In the genomic region with DNA sequence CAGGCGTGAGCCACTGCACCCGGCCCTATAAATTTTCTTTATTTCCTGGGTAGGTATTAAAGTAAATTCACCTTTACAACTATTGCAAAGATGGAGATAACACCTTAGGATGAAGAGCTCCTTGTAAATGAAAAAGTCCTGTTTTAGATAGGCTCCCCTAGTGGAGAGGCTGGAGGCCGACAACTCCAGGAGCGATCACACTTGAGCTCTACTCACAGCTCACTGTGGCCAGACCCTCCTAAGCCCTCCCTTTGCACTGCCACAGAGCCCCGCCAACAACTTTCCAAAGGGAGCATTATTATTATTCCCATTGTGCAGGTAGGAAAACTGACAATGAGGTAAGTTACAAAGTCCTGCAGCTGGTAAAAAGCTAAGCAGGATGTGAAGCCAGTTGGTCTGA, we compare ENCODE assay signal across 10 cellular contexts.
DNase-seq lines count a peak whose midpoint lies in the region; ATAC-seq lines count a peak whose summit lies in the region.
"Had no signal": no experiment of that assay in that cellular context is flagged by ENCODE, and none has a peak within 500 bp of the region (broad histone marks: within the 10 kb centered on the region; RNA-seq: fewer than 3 reads in every experiment).

No MANE protein-coding gene starts in this region.

- peak overlapping the region in 6 of 11 experiments; percentile 35 to 84 (median 70); a peak in 6 of 22 replicates for H3K4me2 ChIP-seq in BLaER1 treated with 17β-estradiol and CSF1 and Interleukin-3, amounts not matched to agents 10 nM and 100 nM

- DNase-seq in H7 = peak; percentile 74
- peak; percentile 40 for DNase-seq in SK-MEL-5 (ENCODE audit: low read depth, low spot score)
- peak; percentile 55 for DNase-seq in iPS-NIHi7 (ENCODE audit: extremely low spot score)
- DNase-seq in superior temporal gyrus (ENCODE audit: extremely low spot score) = no peak
- DNase-seq in stimulated activated CD4-positive, alpha-beta T cell treated with anti-CD3 and anti-CD28 coated beads, Interleukin-1b, Interleukin-23, amount 100 ng/mL, for 48 hours = no peak
- DNase-seq in NCI-H2227 (lab: John Stamatoyannopoulos, UW; ENCODE audit: unreplicated experiment) = no peak
- DNase-seq: NCI-H226; stimulated activated CD4-positive, alpha-beta T cell treated with anti-CD3 and anti-CD28 coated beads, Interleukin-2, amount 100 ng/mL, for 48 hours had no signal

- no peaks in the 10 kb centered on the region for H3K9me3 ChIP-seq in BLaER1 treated with 17β-estradiol and CSF1 and Interleukin-3, amounts not matched to agents 10 nM and 100 nM (replicated peaks in 1 of 11)

- peaks cover 0 to 27% (median 16%) of the 10 kb centered on the region in 10 experiments; a peak in 14 of 20 replicates for H3K4me1 ChIP-seq in BLaER1 treated with 17β-estradiol and CSF1 and Interleukin-3, amounts not matched to agents 10 nM and 100 nM

- in situ Hi-C loops in SK-MEL-5 (cut with HindIII; ENCODE audit: low pct_unique_long_range_greater_than_20kb, low sequenced_read_pairs) = no loop called here

- ATAC-seq in HG03039 (IDR thresholded peaks at IDR 0.05; ENCODE audit: unreplicated experiment) = no peak

- H4K20me1 ChIP-seq in BLaER1 treated with 17β-estradiol and CSF1 and Interleukin-3, amounts not matched to agents 10 nM and 100 nM = no peaks in the 10 kb centered on the region

- no peak overlapping the region for H3K4me3 ChIP-seq in BLaER1 treated with 17β-estradiol and CSF1 and Interleukin-3, amounts not matched to agents 10 nM and 100 nM
- no peak overlapping the region for H3K4me3 ChIP-seq in H7 (ENCODE audit: insufficient read depth, low read depth, low read length)

- H3K27ac ChIP-seq in BLaER1 treated with 17β-estradiol and CSF1 and Interleukin-3, amounts not matched to agents 10 nM and 100 nM = no peak overlapping the region

- no peaks in the 10 kb centered on the region for H3K36me3 ChIP-seq in BLaER1 treated with 17β-estradiol and CSF1 and Interleukin-3, amounts not matched to agents 10 nM and 100 nM
- H3K36me3 ChIP-seq in H7 (replicated peaks; ENCODE audit: control insufficient read depth, insufficient read depth, low read length) = no peaks in the 10 kb centered on the region

- no peaks in the 10 kb centered on the region for H3K27me3 ChIP-seq in BLaER1 treated with 17β-estradiol and CSF1 and Interleukin-3, amounts not matched to agents 10 nM and 100 nM
- no peaks in the 10 kb centered on the region for H3K27me3 ChIP-seq in H7 (ENCODE audit: control insufficient read depth, insufficient read depth, low read length)

- H3K9ac ChIP-seq in BLaER1 treated with 17β-estradiol and CSF1 and Interleukin-3, amounts not matched to agents 10 nM and 100 nM = no peak overlapping the region

Comparison
In these comparisons a context has a peak if more than half of its experiments do, and no peak if none do; other contexts are left out.
1. DNase-seq: peak in H7 (single experiment), SK-MEL-5 (single experiment) and iPS-NIHi7 (single experiment); none in superior temporal gyrus (single experiment), stimulated activated CD4-positive, alpha-beta T cell treated with anti-CD3 and anti-CD28 coated beads, Interleukin-1b, Interleukin-23, amount 100 ng/mL, for 48 hours (single experiment) and NCI-H2227 (single experiment).